In the genomic region with DNA sequence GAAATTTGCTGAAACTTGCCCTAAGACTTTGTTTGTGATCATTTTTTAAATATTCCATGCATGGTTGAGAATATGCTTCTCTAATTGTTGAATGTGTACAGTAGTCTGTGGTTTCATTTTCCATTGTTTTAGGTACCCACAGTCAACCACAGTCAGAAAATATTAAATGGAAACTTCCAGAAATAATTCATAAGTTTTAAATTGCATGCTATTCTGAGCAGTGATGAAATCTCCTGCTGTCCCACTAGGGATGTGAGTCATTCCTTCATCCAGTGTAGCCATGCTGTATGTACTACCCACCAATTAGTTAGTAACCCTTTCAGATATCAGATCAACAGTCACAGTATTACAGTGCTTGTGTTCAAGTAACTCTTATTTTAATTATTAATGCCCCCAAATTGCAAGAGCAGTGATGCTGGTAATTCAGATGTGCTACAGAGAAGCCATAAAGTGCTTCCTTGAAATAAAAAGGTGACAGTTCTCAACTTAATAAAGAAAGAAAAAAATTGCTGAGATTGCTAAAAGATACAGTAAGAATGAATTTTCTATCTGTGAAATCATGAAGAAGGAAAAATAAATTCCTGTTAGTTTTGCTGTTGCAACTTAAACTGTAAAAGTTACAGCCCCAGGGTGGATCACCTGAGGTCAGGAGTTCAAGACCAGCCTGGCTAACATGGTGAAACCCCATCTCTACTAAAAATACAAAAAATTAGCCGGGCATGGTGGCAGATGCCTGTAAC, we compare ENCODE assay signal across 14 cellular contexts.
DNase-seq lines count a peak whose midpoint lies in the region; ATAC-seq and TF ChIP-seq lines count a peak whose summit lies in the region.
"Had no signal": no experiment of that assay in that cellular context is flagged by ENCODE, and none has a peak within 500 bp of the region (broad histone marks: within the 10 kb centered on the region; RNA-seq: fewer than 3 reads in every experiment).

No MANE protein-coding gene starts in this region.

- peak overlapping the region; percentile 43 for H3K4me2 ChIP-seq in GM23248 (ENCODE audit: unreplicated experiment)

- H4K20me1 ChIP-seq in GM23248 (ENCODE audit: insufficient read depth): no peaks in the 10 kb centered on the region

- no peaks in the 10 kb centered on the region for H3K36me3 ChIP-seq in GM23248 (ENCODE audit: low read depth)
- H3K36me3 ChIP-seq: gastroesophageal sphincter, thyroid gland had no signal

- DNase-seq in GM23248 (peak; percentile 86), OCI-M1 (lab: John Stamatoyannopoulos, UW) (peak; percentile 14), epithelial cell of esophagus (ENCODE audit: low read depth) (peak; percentile 53), skeletal muscle cell (ENCODE audit: low read depth) (peak; percentile 65), NCI-H524 treated with DMSO at 0.1 percent for 48 hours (lab: John Stamatoyannopoulos, UW) (no peak)
- DNase-seq: activated effector memory CD4-positive, alpha-beta T cell treated with anti-CD3 and anti-CD28 coated beads, Interleukin-2, amount 50 U/mL, for 16 hours; H7; naive thymus-derived CD8-positive, alpha-beta T cell; NCI-H187; thyroid gland had no signal

- H3K9me2 ChIP-seq in GM23248 (ENCODE audit: insufficient read depth): no peaks in the 10 kb centered on the region

- H3K9me3 ChIP-seq in GM23248 (ENCODE audit: low read depth): no peaks in the 10 kb centered on the region
- H3K9me3 ChIP-seq: gastroesophageal sphincter, thyroid gland had no signal

- peak overlapping the region; percentile 10 for H2AFZ ChIP-seq in GM23248

- no peak overlapping the region for H3K9ac ChIP-seq in GM23248

- H3F3A ChIP-seq in GM23248 (ENCODE audit: insufficient read depth): peaks cover 6% of the 10 kb centered on the region; the same call in 1 of the 2 replicates

- no peak overlapping the region for H3K4me3 ChIP-seq in GM23248
- no peak overlapping the region for H3K4me3 ChIP-seq in epithelial cell of esophagus (ENCODE audit: low read length)
- no peak overlapping the region for H3K4me3 ChIP-seq in skeletal muscle cell (ENCODE audit: low read depth, low read length)
- H3K4me3 ChIP-seq: gastroesophageal sphincter, skin epidermis, thyroid gland had no signal

- in situ Hi-C loops in GM23248 (cut with MboI): no loop called here

- peaks cover 12% of the 10 kb centered on the region for H3K4me1 ChIP-seq in GM23248 (ENCODE audit: insufficient read depth)
- H3K4me1 ChIP-seq: gastroesophageal sphincter, thyroid gland had no signal

- no peak for TF ChIP-seq CTCF in epithelial cell of esophagus (IDR thresholded peaks at IDR 0.05; ENCODE audit: insufficient read depth, low read depth, low read length, missing control alignments)

- 89 to 100% methylated on average over 1 of the region's 1 CpG for WGBS in GM23248 (ENCODE audit: low coverage in 1 of 2, low lambda C conversion rate in 2 of 2, missing lambda C conversion rate in 2 of 2), 2 experiments

- no peak for ATAC-seq in HG02885 (IDR thresholded peaks at IDR 0.05; ENCODE audit: poor library complexity, unreplicated experiment)
- ATAC-seq in GM21825 (IDR thresholded peaks at IDR 0.05; ENCODE audit: unreplicated experiment): no peak
- ATAC-seq: gastroesophageal sphincter; naive thymus-derived CD8-positive, alpha-beta T cell had no signal

- H3K27ac ChIP-seq in GM23248: no peak overlapping the region
- H3K27ac ChIP-seq: gastroesophageal sphincter, skin epidermis, thyroid gland had no signal

- H3K79me2 ChIP-seq in GM23248 (ENCODE audit: insufficient read depth): no peaks in the 10 kb centered on the region

- H3K27me3 ChIP-seq in GM23248 (replicated peaks; ENCODE audit: insufficient read depth): no peaks in the 10 kb centered on the region
- H3K27me3 ChIP-seq: gastroesophageal sphincter, thyroid gland had no signal
